Comparison of ENCODE assay signal across 1 cellular context in the genomic region with DNA sequence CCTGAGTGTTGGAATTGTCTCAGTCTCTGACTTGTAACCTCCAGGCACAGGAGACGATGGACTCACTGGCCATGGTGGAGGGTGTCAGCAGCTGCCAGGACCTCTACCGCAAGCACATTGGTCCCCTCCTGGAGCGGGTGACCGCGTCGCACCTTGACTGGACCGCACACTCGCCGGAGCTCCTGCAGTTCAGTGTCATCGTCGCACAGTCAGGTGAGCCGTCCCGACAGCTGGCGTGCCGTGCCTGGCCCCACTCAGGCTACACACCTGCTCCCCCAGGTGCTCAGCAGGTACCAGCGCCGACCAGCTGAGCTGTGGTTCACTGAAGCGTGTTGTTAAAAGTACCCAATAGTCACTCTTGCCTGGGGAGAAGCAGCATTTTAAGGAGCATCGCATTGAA.
TF ChIP-seq lines count a peak whose summit lies in the region.

No MANE protein-coding gene starts in this region.

TF ChIP-seq in GM12878, 131 proteins besides CTCF, POLR2A, EP300 and RAD21 (continued from another document):
- TF ChIP-seq, protein P1, sequence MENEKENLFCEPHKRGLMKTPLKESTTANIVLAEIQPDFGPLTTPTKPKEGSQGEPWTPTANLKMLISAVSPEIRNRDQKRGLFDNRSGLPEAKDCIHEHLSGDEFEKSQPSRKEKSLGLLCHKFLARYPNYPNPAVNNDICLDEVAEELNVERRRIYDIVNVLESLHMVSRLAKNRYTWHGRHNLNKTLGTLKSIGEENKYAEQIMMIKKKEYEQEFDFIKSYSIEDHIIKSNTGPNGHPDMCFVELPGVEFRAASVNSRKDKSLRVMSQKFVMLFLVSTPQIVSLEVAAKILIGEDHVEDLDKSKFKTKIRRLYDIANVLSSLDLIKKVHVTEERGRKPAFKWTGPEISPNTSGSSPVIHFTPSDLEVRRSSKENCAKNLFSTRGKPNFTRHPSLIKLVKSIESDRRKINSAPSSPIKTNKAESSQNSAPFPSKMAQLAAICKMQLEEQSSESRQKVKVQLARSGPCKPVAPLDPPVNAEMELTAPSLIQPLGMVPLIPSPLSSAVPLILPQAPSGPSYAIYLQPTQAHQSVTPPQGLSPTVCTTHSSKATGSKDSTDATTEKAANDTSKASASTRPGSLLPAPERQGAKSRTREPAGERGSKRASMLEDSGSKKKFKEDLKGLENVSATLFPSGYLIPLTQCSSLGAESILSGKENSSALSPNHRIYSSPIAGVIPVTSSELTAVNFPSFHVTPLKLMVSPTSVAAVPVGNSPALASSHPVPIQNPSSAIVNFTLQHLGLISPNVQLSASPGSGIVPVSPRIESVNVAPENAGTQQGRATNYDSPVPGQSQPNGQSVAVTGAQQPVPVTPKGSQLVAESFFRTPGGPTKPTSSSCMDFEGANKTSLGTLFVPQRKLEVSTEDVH (IDR thresholded peaks at IDR 0.05; ENCODE audit: low read depth, partially characterized antibody), result no peak
- no peak for TF ChIP-seq BRCA1 (IDR thresholded peaks at IDR 0.05; ENCODE audit: low read depth, low read length)
TF ChIP-seq in GM12878: peak in this region for 2.
